18 cellular contexts compared by ENCODE assay signal in the genomic region with DNA sequence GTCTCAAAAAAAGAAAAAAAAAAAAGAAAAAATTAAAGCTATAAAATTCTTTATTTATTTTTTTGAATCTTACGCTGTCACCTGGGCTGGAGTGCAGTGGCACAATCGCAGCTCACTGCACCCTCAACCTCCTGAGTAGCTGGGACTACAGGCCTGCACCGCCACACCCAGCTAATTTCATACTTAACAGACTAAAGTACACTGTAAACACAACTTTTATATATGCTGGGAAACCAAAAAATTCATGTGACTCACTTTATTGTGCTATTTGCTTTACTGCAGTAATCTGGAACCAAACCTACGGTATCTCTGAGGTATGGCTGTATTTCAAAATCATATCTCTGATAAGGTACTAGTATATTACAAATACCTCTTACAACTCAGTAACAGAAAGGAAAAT.
"Had no signal": no experiment of that assay in that cellular context is flagged by ENCODE, and none has a peak within 500 bp of the region (broad histone marks: within the 10 kb centered on the region; RNA-seq: fewer than 3 reads in every experiment).

No MANE protein-coding gene starts in this region.

- H3K36me3 ChIP-seq: esophagus squamous epithelium, prostate gland, right lobe of liver, spleen, thoracic aorta had no signal

- H3K9me3 ChIP-seq: prostate gland, right lobe of liver had no signal

- H3K27me3 ChIP-seq: esophagus squamous epithelium, foreskin keratinocyte, right lobe of liver, spleen had no signal

- H3K4me3 ChIP-seq: esophagus squamous epithelium, prostate gland, right lobe of liver, spleen, thoracic aorta had no signal

- H3K9me3 Mint-ChIP-seq: central memory CD8-positive, alpha-beta T cell had no signal

- H3K4me1 Mint-ChIP-seq: central memory CD8-positive, alpha-beta T cell; nephron; stimulated activated memory B cell treated with anti-CD40 and anti-IgM and Interleukin-4, amounts not matched to agents 10 μg/mL and 1 μg/mL and 100 μg/mL, for 72 hours had no signal

- H3K27ac Mint-ChIP-seq: nephron; stimulated activated memory B cell treated with anti-CD40 and anti-IgM and Interleukin-4, amounts not matched to agents 10 μg/mL and 1 μg/mL and 100 μg/mL, for 72 hours; stimulated activated naive CD8-positive, alpha-beta T cell treated with anti-CD3 and anti-CD28 coated beads, Interleukin-15, amount 100 ng/mL, for 72 hours had no signal

- H3K27me3 Mint-ChIP-seq: naive B cell; stimulated activated naive CD8-positive, alpha-beta T cell treated with anti-CD3 and anti-CD28 coated beads, Interleukin-15, amount 100 ng/mL, for 72 hours had no signal

- H3K4me1 ChIP-seq: esophagus squamous epithelium, parathyroid adenoma, prostate gland, right lobe of liver had no signal

- H3K27ac ChIP-seq: esophagus squamous epithelium, foreskin keratinocyte, parathyroid adenoma, prostate gland, right lobe of liver, spleen, thoracic aorta had no signal

- H3K4me3 Mint-ChIP-seq: central memory CD8-positive, alpha-beta T cell; naive B cell; nephron; stimulated activated memory B cell treated with anti-CD40 and anti-IgM and Interleukin-4, amounts not matched to agents 10 μg/mL and 1 μg/mL and 100 μg/mL, for 72 hours; stimulated activated naive CD8-positive, alpha-beta T cell treated with anti-CD3 and anti-CD28 coated beads, Interleukin-15, amount 100 ng/mL, for 72 hours had no signal

- DNase-seq: dermis blood vessel endothelial cell; esophagus squamous epithelium; foreskin keratinocyte; naive B cell; occipital lobe; right lobe of liver; spleen; stimulated activated CD4-positive, alpha-beta T cell treated with anti-CD3 and anti-CD28 coated beads, Interleukin-15, amount 100 ng/mL, for 24 hours; stimulated activated CD4-positive, alpha-beta T cell treated with anti-CD3 and anti-CD28 coated beads, Interleukin-1b, Interleukin-23, amount 100 ng/mL, for 48 hours; stimulated activated CD4-positive, alpha-beta T cell treated with anti-CD3 and anti-CD28 coated beads, Interleukin-4, amount 100 ng/mL, for 24 hours; stimulated activated naive CD8-positive, alpha-beta T cell treated with anti-CD3 and anti-CD28 coated beads, Interleukin-15, amount 100 ng/mL, for 72 hours; substantia nigra had no signal

- ATAC-seq: foreskin keratinocyte; right lobe of liver; stimulated activated memory B cell treated with anti-CD40 and anti-IgM and Interleukin-4, amounts not matched to agents 10 μg/mL and 1 μg/mL and 100 μg/mL, for 72 hours; stimulated activated naive CD8-positive, alpha-beta T cell treated with anti-CD3 and anti-CD28 coated beads, Interleukin-15, amount 100 ng/mL, for 72 hours had no signal
